In genomic region chr3:129205109-129205832, GRCh38 we compare ENCODE assay signal across 24 cellular contexts.
"Had no signal": no experiment of that assay in that cellular context is flagged by ENCODE, and none has a peak within 500 bp of the region (broad histone marks: within the 10 kb centered on the region; RNA-seq: fewer than 3 reads in every experiment).

No MANE protein-coding gene starts in this region.

- H3K36me3 ChIP-seq: ascending aorta, thyroid gland had no signal

- H3K4me3 ChIP-seq: ascending aorta, coronary artery, lung, smooth muscle cell, thyroid gland had no signal

- DNase-seq: activated CD4-positive, alpha-beta T cell treated with anti-CD3 and anti-CD28 coated beads, Interleukin-2, amount 10 ng/mL, durations not matched to agents 7 days and 5 days; activated CD8-positive, alpha-beta memory T cell treated with anti-CD3 and anti-CD28 coated beads, Interleukin-2, amount 50 U/mL, for 48 hours; activated CD8-positive, alpha-beta T cell treated with anti-CD3 and anti-CD28 coated beads, Interleukin-2, amount 10 ng/mL, durations not matched to agents 7 days and 5 days; activated effector memory CD4-positive, alpha-beta T cell treated with anti-CD3 and anti-CD28 coated beads, Interleukin-2, amount 50 U/mL, for 16 hours; activated naive CD4-positive, alpha-beta T cell treated with anti-CD3 and anti-CD28 coated beads, Interleukin-2, amount 50 U/mL, for 16 hours; activated T-cell treated with anti-CD3 and anti-CD28 coated beads, Interleukin-2, amount 50 U/mL, for 72 hours; foreskin keratinocyte; glutamatergic neuron; hippocampal formation; left cardiac atrium; stimulated activated CD4-positive, alpha-beta T cell treated with anti-CD3 and anti-CD28 coated beads, Interleukin-4, amount 100 ng/mL, for 24 hours; stimulated activated naive B cell treated with anti-CD40 and anti-IgM and Interleukin-4, amounts not matched to agents 10 μg/mL and 1 μg/mL and 100 μg/mL, for 72 hours; thyroid gland had no signal

- H3K4me1 ChIP-seq: ascending aorta, foreskin keratinocyte, thyroid gland had no signal

- H3K27ac ChIP-seq: ascending aorta, coronary artery, foreskin keratinocyte, thyroid gland had no signal

- H3K9me3 Mint-ChIP-seq: activated CD4-positive, alpha-beta T cell treated with anti-CD3 and anti-CD28 coated beads, Interleukin-2, amount 10 ng/mL, durations not matched to agents 7 days and 5 days; activated T-cell treated with anti-CD3 and anti-CD28 coated beads, Interleukin-2, amount 50 U/mL, for 72 hours; central memory CD8-positive, alpha-beta T cell; nephron; stimulated activated naive B cell treated with anti-CD40 and anti-IgM and Interleukin-4, amounts not matched to agents 10 μg/mL and 1 μg/mL and 100 μg/mL, for 72 hours; T-helper 1 cell treated with Interleukin-12 subunit alpha and Interleukin-12 subunit beta and Interleukin-4 antibody, amounts not matched to agents 30 μg/mL and 1 μg/mL, for 36 hours had no signal

- ATAC-seq: activated CD4-positive, CD25-positive, alpha-beta regulatory T cell treated with anti-CD3 and anti-CD28 coated beads, Interleukin-2, amount 50 U/mL, for 24 hours; activated CD8-positive, alpha-beta T cell treated with anti-CD3 and anti-CD28 coated beads, Interleukin-2, amount 10 ng/mL, durations not matched to agents 7 days and 5 days; activated T-cell treated with anti-CD3 and anti-CD28 coated beads, Interleukin-2, amount 50 U/mL, for 72 hours; foreskin keratinocyte; left cardiac atrium; sciatic nerve had no signal

- H3K27me3 ChIP-seq: ascending aorta, foreskin keratinocyte, thyroid gland had no signal

- H3K36me3 Mint-ChIP-seq: stimulated activated naive B cell treated with anti-CD40 and anti-IgM and Interleukin-4, amounts not matched to agents 10 μg/mL and 1 μg/mL and 100 μg/mL, for 72 hours had no signal

- H3K9me3 ChIP-seq: ascending aorta, thyroid gland had no signal

- H3K4me1 Mint-ChIP-seq: activated CD4-positive, alpha-beta T cell treated with anti-CD3 and anti-CD28 coated beads, Interleukin-2, amount 10 ng/mL, durations not matched to agents 7 days and 5 days; central memory CD8-positive, alpha-beta T cell; stimulated activated naive B cell treated with anti-CD40 and anti-IgM and Interleukin-4, amounts not matched to agents 10 μg/mL and 1 μg/mL and 100 μg/mL, for 72 hours had no signal

- FAIRE-seq: islet of Langerhans, urothelium cell line had no signal

- H3K27ac Mint-ChIP-seq: activated CD8-positive, alpha-beta T cell treated with anti-CD3 and anti-CD28 coated beads, Interleukin-2, amount 10 ng/mL, durations not matched to agents 7 days and 5 days; activated T-cell treated with anti-CD3 and anti-CD28 coated beads, Interleukin-2, amount 50 U/mL, for 72 hours; nephron; stimulated activated naive B cell treated with anti-CD40 and anti-IgM and Interleukin-4, amounts not matched to agents 10 μg/mL and 1 μg/mL and 100 μg/mL, for 72 hours; T-helper 1 cell treated with Interleukin-12 subunit alpha and Interleukin-12 subunit beta and Interleukin-4 antibody, amounts not matched to agents 30 μg/mL and 1 μg/mL, for 36 hours had no signal

- H3K4me3 Mint-ChIP-seq: activated CD4-positive, alpha-beta T cell treated with anti-CD3 and anti-CD28 coated beads, Interleukin-2, amount 10 ng/mL, durations not matched to agents 7 days and 5 days; activated CD8-positive, alpha-beta T cell treated with anti-CD3 and anti-CD28 coated beads, Interleukin-2, amount 10 ng/mL, durations not matched to agents 7 days and 5 days; activated T-cell treated with anti-CD3 and anti-CD28 coated beads, Interleukin-2, amount 50 U/mL, for 72 hours; central memory CD8-positive, alpha-beta T cell; nephron; stimulated activated naive B cell treated with anti-CD40 and anti-IgM and Interleukin-4, amounts not matched to agents 10 μg/mL and 1 μg/mL and 100 μg/mL, for 72 hours; T-helper 1 cell treated with Interleukin-12 subunit alpha and Interleukin-12 subunit beta and Interleukin-4 antibody, amounts not matched to agents 30 μg/mL and 1 μg/mL, for 36 hours had no signal
